ENCODE assay signal across 1 cellular context in the genomic region with DNA sequence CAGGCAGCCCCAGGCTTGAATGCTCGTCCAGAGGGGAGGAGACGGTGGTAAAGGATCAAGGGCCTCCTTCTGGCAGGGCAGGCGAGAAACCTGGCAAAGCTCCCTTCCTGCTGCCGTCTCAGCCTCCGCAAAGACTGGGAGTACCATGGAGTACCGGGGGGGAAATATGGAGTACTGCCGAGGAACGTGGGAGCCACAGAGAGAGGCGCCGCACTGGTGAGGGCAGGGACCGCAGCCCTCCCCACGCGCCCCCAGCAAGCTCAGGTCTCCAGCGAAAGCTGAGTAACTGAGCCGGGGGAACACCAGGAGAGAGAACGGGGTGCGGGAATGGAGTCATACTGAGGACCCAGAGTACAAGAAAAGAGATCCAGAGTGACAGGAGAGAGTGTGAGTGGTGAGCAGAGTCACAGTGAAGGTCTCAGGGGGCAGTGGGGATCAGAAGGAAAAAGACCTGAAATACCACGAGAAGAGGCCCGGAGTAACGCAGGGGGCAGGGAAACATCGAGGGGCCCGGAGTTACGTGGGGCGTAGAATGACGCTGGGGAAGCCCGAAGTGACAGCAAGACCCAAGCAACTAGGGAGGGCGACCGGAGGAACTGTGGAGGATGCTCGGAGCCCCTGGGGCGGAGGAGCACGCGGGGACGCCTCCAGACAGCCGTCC.
TF ChIP-seq lines count a peak whose summit lies in the region.

No MANE protein-coding gene starts in this region.

TF ChIP-seq in GM12878, 131 proteins besides CTCF, POLR2A, EP300 and RAD21 (continues in another document):
- TF ChIP-seq SMAD5 (IDR thresholded peaks at IDR 0.05; ENCODE audit: low read depth): no peak
- peak; percentile 73 for TF ChIP-seq MLLT1 (IDR thresholded peaks at IDR 0.05)
- no peak for TF ChIP-seq E2F8 (IDR thresholded peaks at IDR 0.05; ENCODE audit: low read depth, partially characterized antibody)
- TF ChIP-seq PKNOX1 (IDR thresholded peaks at IDR 0.05): peak; percentile 80
- TF ChIP-seq RELA (IDR thresholded peaks at IDR 0.05; ENCODE audit: borderline replicate concordance, partially characterized antibody): no peak
- TF ChIP-seq CBX3 (IDR thresholded peaks at IDR 0.05; ENCODE audit: borderline replicate concordance, low read depth): no peak
- no peak for TF ChIP-seq BHLHE40 (IDR thresholded peaks at IDR 0.05; ENCODE audit: borderline replicate concordance in 1 of 2, low read depth in 2 of 2, low read length in 1 of 2)
- peak; percentile 74; the same call in 1 of the 2 replicates for TF ChIP-seq NBN (IDR thresholded peaks at IDR 0.05)
- no peak for TF ChIP-seq HDAC6 (IDR thresholded peaks at IDR 0.05; ENCODE audit: unreplicated experiment)
- TF ChIP-seq YY1 (IDR thresholded peaks at IDR 0.05; ENCODE audit: low read depth, low read length): no peak
- TF ChIP-seq GABPA (IDR thresholded peaks at IDR 0.05; ENCODE audit: low read depth): no peak
- TF ChIP-seq BACH1 (IDR thresholded peaks at IDR 0.05; ENCODE audit: borderline replicate concordance): no peak
- peak; percentile 53 to 61 for TF ChIP-seq IKZF2 (IDR thresholded peaks at IDR 0.05)
- no peak for TF ChIP-seq NKRF (conservative IDR thresholded peaks at IDR 0.05)
- peak; percentile 49 for TF ChIP-seq PBX3 (IDR thresholded peaks at IDR 0.05; ENCODE audit: insufficient replicate concordance, low read depth, low read length)
- no peak for TF ChIP-seq DPF2 (IDR thresholded peaks at IDR 0.05)
- TF ChIP-seq CREM (IDR thresholded peaks at IDR 0.05; ENCODE audit: low read depth): peak; percentile 49; the same call in 1 of the 2 replicates
- no peak for TF ChIP-seq KAT2A (conservative IDR thresholded peaks at IDR 0.05; ENCODE audit: control insufficient read depth, low read depth, low read length)
- no peak for TF ChIP-seq RFX5 (IDR thresholded peaks at IDR 0.05; ENCODE audit: low read depth, low read length)
- 0 out of 2 replicates have a peak, but pooled peaks have one; percentile 59 for TF ChIP-seq GATAD2B (conservative IDR thresholded peaks at IDR 0.05; ENCODE audit: low read depth)
- no peak for TF ChIP-seq SP1 (IDR thresholded peaks at IDR 0.05; ENCODE audit: low read depth, low read length)
- no peak for TF ChIP-seq CHD4 (IDR thresholded peaks at IDR 0.05)
- TF ChIP-seq ZBED1 (IDR thresholded peaks at IDR 0.05; ENCODE audit: borderline replicate concordance): no peak
- peak; percentile 45; the same call in 1 of the 2 replicates for TF ChIP-seq RUNX3 (IDR thresholded peaks at IDR 0.05; ENCODE audit: low read length)
- TF ChIP-seq FOXK2 (IDR thresholded peaks at IDR 0.05): no peak
- no peak for TF ChIP-seq MXI1 (IDR thresholded peaks at IDR 0.05; ENCODE audit: low read depth, low read length)
- TF ChIP-seq ZZZ3 (IDR thresholded peaks at IDR 0.05; ENCODE audit: control insufficient read depth, insufficient read length, low read depth): no peak
- TF ChIP-seq HDGF (IDR thresholded peaks at IDR 0.05): peak; percentile 64; the same call in 1 of the 2 replicates
- peak; percentile 65; the same call in 1 of the 2 replicates for TF ChIP-seq SMARCA5 (IDR thresholded peaks at IDR 0.05)
- no peak for TF ChIP-seq ZNF274 (IDR thresholded peaks at IDR 0.05; ENCODE audit: insufficient read depth, insufficient read length)
- TF ChIP-seq EZH2 (IDR thresholded peaks at IDR 0.05; ENCODE audit: borderline replicate concordance, control insufficient read depth, low read depth, low read length): no peak
- peak; percentile 55; the same call in 1 of the 2 replicates for TF ChIP-seq CHD2 (IDR thresholded peaks at IDR 0.05; ENCODE audit: borderline replicate concordance, low read depth, low read length)
- TF ChIP-seq MEF2B (IDR thresholded peaks at IDR 0.05; ENCODE audit: partially characterized antibody, poor library complexity, severe bottlenecking): peak; percentile 35
- TF ChIP-seq FOS (IDR thresholded peaks at IDR 0.05; ENCODE audit: borderline replicate concordance, extremely low read depth, insufficient read length): no peak
- no peak for TF ChIP-seq SIN3A (IDR thresholded peaks at IDR 0.05; ENCODE audit: low read depth, low read length)
- TF ChIP-seq ATF7 (IDR thresholded peaks at IDR 0.05; ENCODE audit: low read depth): no peak
- TF ChIP-seq HCFC1 (IDR thresholded peaks at IDR 0.05; ENCODE audit: low read length): 0 out of 2 replicates have a peak, but pooled peaks have one; percentile 10
- TF ChIP-seq NFYA (IDR thresholded peaks at IDR 0.05; ENCODE audit: borderline replicate concordance, low read depth, low read length): no peak
- no peak for TF ChIP-seq POLR2AphosphoS2 (IDR thresholded peaks at IDR 0.05; ENCODE audit: low read depth, low read length)
- TF ChIP-seq RCOR1 (conservative IDR thresholded peaks at IDR 0.05; ENCODE audit: low read depth, low read length): no peak
- no peak for TF ChIP-seq NFXL1 (IDR thresholded peaks at IDR 0.05; ENCODE audit: borderline replicate concordance)
- TF ChIP-seq E2F4 (IDR thresholded peaks at IDR 0.05; ENCODE audit: low read depth, low read length): 0 out of 2 replicates have a peak, but pooled peaks have one; percentile 16
- TF ChIP-seq WRNIP1 (IDR thresholded peaks at IDR 0.05; ENCODE audit: borderline replicate concordance, low read depth, low read length): no peak
- TF ChIP-seq HDAC2 (IDR thresholded peaks at IDR 0.05): no peak
- TF ChIP-seq RB1 (IDR thresholded peaks at IDR 0.05; ENCODE audit: borderline replicate concordance): no peak
- no peak for TF ChIP-seq FOXM1 (IDR thresholded peaks at IDR 0.05; ENCODE audit: low read depth, low read length)
- TF ChIP-seq CHD1 (IDR thresholded peaks at IDR 0.05; ENCODE audit: low read depth, low read length): 0 out of 2 replicates have a peak, but pooled peaks have one; percentile 49
- TF ChIP-seq MTA2 (IDR thresholded peaks at IDR 0.05; ENCODE audit: low read depth): 0 out of 2 replicates have a peak, but pooled peaks have one; percentile 39
- no peak; the same call in 1 of the 2 replicates for TF ChIP-seq ZBTB40 (IDR thresholded peaks at IDR 0.05; ENCODE audit: borderline replicate concordance)
- TF ChIP-seq POLR2AphosphoS5 (IDR thresholded peaks at IDR 0.05; ENCODE audit: low read length): peak; percentile 59; the same call in 1 of the 2 replicates
